21 cellular contexts compared by ENCODE assay signal in the genomic region with DNA sequence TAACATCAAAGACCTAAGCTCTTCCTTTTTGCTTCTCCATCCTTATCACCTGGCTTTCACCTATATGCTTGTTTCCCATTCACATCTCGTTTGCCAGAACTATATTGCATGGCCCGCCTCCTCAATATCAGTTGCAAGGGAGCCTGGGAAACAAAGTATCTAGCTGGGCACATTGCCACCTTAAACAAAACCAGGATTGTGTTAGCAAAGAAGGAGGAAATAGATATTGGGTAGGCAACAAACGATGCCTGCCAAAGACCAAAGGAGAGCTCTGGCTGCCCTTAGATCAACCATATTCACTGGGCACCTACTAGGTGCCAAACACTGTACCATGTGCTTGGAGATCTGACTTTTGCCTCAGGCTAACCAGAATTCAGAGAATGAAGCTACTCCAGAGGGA.
DNase-seq lines count a peak whose midpoint lies in the region; ATAC-seq, FAIRE-seq and TF ChIP-seq lines count a peak whose summit lies in the region.
"Had no signal": no experiment of that assay in that cellular context is flagged by ENCODE, and none has a peak within 500 bp of the region (broad histone marks: within the 10 kb centered on the region; RNA-seq: fewer than 3 reads in every experiment).

No MANE protein-coding gene starts in this region.

- no peak for TF ChIP-seq POLR2A in GM12891 (IDR thresholded peaks at IDR 0.05; ENCODE audit: low read depth, low read length)
- TF ChIP-seq POLR2A in thyroid gland (IDR thresholded peaks at IDR 0.05) = no peak

- DNase-seq in NCI-H2029 (lab: John Stamatoyannopoulos, UW) = peak; percentile 32
- no peak for DNase-seq in NCI-H2029 treated with DMSO at 0.1 percent for 48 hours (lab: John Stamatoyannopoulos, UW)
- DNase-seq in GM12891 (ENCODE audit: insufficient read length, low spot score) = no peak
- peak; percentile 34 for DNase-seq in NCI-H2081 treated with DMSO at 0.1 percent for 48 hours (lab: John Stamatoyannopoulos, UW)
- DNase-seq in pancreas = peak in 1 of 6 donors; percentile 3
- DNase-seq in activated naive CD4-positive, alpha-beta T cell treated with anti-CD3 and anti-CD28 coated beads, Interleukin-2, amount 50 U/mL, for 72 hours (ENCODE audit: low spot score in 2 of 2) = no peak
- DNase-seq in thyroid gland = no peak
- DNase-seq: 8988T, COR-L47, NCI-H1417, NCI-H187, NCI-H2171 treated with DMSO at 0.1 percent for 48 hours, NCI-H510A, PC-3, SIG-M5, T-helper 17 cell had no signal

- H3K27ac Mint-ChIP-seq in activated naive CD4-positive, alpha-beta T cell treated with anti-CD3 and anti-CD28 coated beads, Interleukin-2, amount 50 U/mL, for 72 hours = no peak overlapping the region
- H3K27ac Mint-ChIP-seq: B cell, T-helper 17 cell had no signal

- peak; percentile 69 for FAIRE-seq in GM12891 (lab: Jason Lieb, UNC)
- FAIRE-seq in pancreas (lab: Jason Lieb, UNC) = no peak
- FAIRE-seq: H1 had no signal

- H3K9me3 ChIP-seq in pancreas = no peaks in the 10 kb centered on the region
- no peaks in the 10 kb centered on the region for H3K9me3 ChIP-seq in thyroid gland

- ATAC-seq in pancreas (peak in 3 of 4 donors; percentile 14 to 60 (median 19)), HG03457 (IDR thresholded peaks at IDR 0.05; ENCODE audit: unreplicated experiment) (no peak)
- no peak for ATAC-seq in activated naive CD4-positive, alpha-beta T cell treated with anti-CD3 and anti-CD28 coated beads, Interleukin-2, amount 50 U/mL, for 72 hours
- ATAC-seq: PC-3, T-helper 17 cell had no signal

- H3K9me3 Mint-ChIP-seq in activated naive CD4-positive, alpha-beta T cell treated with anti-CD3 and anti-CD28 coated beads, Interleukin-2, amount 50 U/mL, for 72 hours = no peaks in the 10 kb centered on the region

- intact Hi-C loops in pancreas (cut with DNase I) (no loop called here), thyroid gland (cut with DNase I) (no loop called here)

- H3K4me3 ChIP-seq in pancreas (no peak overlapping the region), thyroid gland (replicated peaks in 1 of 3) (no peak overlapping the region)

- 12% methylated on average over 3 of the region's 3 CpGs for WGBS in pancreas, 2 donors
- WGBS in thyroid gland, 2 donors = 60 to 66% methylated on average over 3 of the region's 3 CpGs

- no peaks in the 10 kb centered on the region for H3K36me3 Mint-ChIP-seq in activated naive CD4-positive, alpha-beta T cell treated with anti-CD3 and anti-CD28 coated beads, Interleukin-2, amount 50 U/mL, for 72 hours

- H3K27me3 ChIP-seq in pancreas (no peaks in the 10 kb centered on the region), thyroid gland (no peaks in the 10 kb centered on the region)

- H3K36me3 ChIP-seq in pancreas = no peaks in the 10 kb centered on the region
- H3K36me3 ChIP-seq in thyroid gland = no peaks in the 10 kb centered on the region

- H3K27ac ChIP-seq in pancreas = no peak overlapping the region
- no peak overlapping the region for H3K27ac ChIP-seq in thyroid gland
- H3K27ac ChIP-seq: KMS-11, RWPE1 had no signal

- TF ChIP-seq CTCF in pancreas (IDR thresholded peaks at IDR 0.05) (no peak), thyroid gland (IDR thresholded peaks at IDR 0.05) (no peak)

- H3K4me1 ChIP-seq in pancreas (no peaks in the 10 kb centered on the region), thyroid gland (no peaks in the 10 kb centered on the region)

TF ChIP-seq in GM12891, 5 proteins besides CTCF, POLR2A, EP300 and RAD21:
- TF ChIP-seq PAX5 (IDR thresholded peaks at IDR 0.05; ENCODE audit: insufficient read depth, low read length, severe bottlenecking) (no peak), SPI1 (IDR thresholded peaks at IDR 0.05; ENCODE audit: low read depth, low read length) (no peak), POLR2AphosphoS5 (IDR thresholded peaks at IDR 0.05; ENCODE audit: low read depth, low read length) (no peak), POU2F2 (IDR thresholded peaks at IDR 0.05; ENCODE audit: low read depth, low read length) (no peak), TAF1 (IDR thresholded peaks at IDR 0.05; ENCODE audit: low read depth, low read length) (no peak)

Comparison
In these comparisons a context has a peak if more than half of its experiments do, and no peak if none do; other contexts are left out.
1. DNase-seq: peak in NCI-H2029 (single experiment) and NCI-H2081 treated with DMSO at 0.1 percent for 48 hours (single experiment); none in NCI-H2029 treated with DMSO at 0.1 percent for 48 hours (single experiment), GM12891 (single experiment), activated naive CD4-positive, alpha-beta T cell treated with anti-CD3 and anti-CD28 coated beads, Interleukin-2, amount 50 U/mL, for 72 hours (0 of 2) and thyroid gland (0 of 2).
2. ATAC-seq: peak in pancreas (3 of 4); none in activated naive CD4-positive, alpha-beta T cell treated with anti-CD3 and anti-CD28 coated beads, Interleukin-2, amount 50 U/mL, for 72 hours (0 of 2) and HG03457 (single experiment).